In the genomic region with DNA sequence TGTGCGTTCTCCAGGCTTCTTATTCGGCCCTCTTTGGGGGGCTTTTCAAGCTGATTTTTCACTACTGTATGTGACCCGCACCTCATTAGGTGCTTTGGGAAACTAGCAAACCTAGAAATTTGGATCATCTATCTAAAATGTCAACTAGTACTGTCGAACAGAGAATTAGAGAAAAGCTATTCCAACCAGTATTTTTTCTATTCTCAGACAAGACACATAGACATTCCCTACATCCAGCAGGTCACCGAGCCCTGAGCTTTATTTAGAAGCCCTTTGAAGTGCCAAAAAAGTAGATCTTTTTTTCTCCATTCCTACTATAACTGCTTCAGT, we compare ENCODE assay signal across 8 cellular contexts. TPM values are rescaled to one million over a fixed set of nuclear protein-coding genes. Genes with fewer than 3 reads are reported as not detected.
A peak's percentile ranks its signal among the peaks of the same experiment; 100 is the strongest.
DNase-seq lines count a peak whose midpoint lies in the region; ATAC-seq, FAIRE-seq and TF ChIP-seq lines count a peak whose summit lies in the region.

No MANE protein-coding gene starts in this region.

- H3K27ac Mint-ChIP-seq in central memory CD8-positive, alpha-beta T cell (ENCODE audit: low read depth) = peak overlapping the region; percentile 90
- H3K27ac Mint-ChIP-seq in naive B cell = peak overlapping the region in 5 of 6 donors; percentile 88 to 97 (median 91)

- H3K4me1 Mint-ChIP-seq in central memory CD8-positive, alpha-beta T cell = peaks cover 32% of the 10 kb centered on the region
- peaks cover 20 to 27% (median 26%) of the 10 kb centered on the region in 3 donors for H3K4me1 Mint-ChIP-seq in naive B cell

- no peaks in the 10 kb centered on the region for H3K27me3 ChIP-seq in ACC112 (ENCODE audit: insufficient read depth, low read length)

- FAIRE-seq in D721Med (lab: Jason Lieb, UNC) = no peak

- peak overlapping the region; percentile 93 for H3K4me3 ChIP-seq in ACC112 (ENCODE audit: low read depth, low read length)
- H3K4me3 ChIP-seq in Jurkat, Clone E6-1 (ENCODE audit: low read length) = peak overlapping the region; percentile 93

- POLR2A ChIA-PET in HEK293T (lab: Yijun Ruan, JAX) = interaction anchor here (0.6 to 2.6 kb wide), 9 partner anchors 9 to 91 kb away, joined by 3 to 12 read pairs (median 4); a partner anchor contains a TSS

- no peak for TF ChIP-seq CTCF in D721Med (IDR thresholded peaks at IDR 0.05; ENCODE audit: insufficient read depth, missing control alignments)

- CTCF ChIA-PET in HEK293T (lab: Yijun Ruan, JAX) = interaction anchor here (0.9 to 2.4 kb wide), 3 partner anchors 8 to 45 kb away, joined by 3 to 11 read pairs (median 4); no protein-coding TSS in a partner anchor

- peaks cover 4% of the 10 kb centered on the region for H3K4me1 ChIP-seq in ACC112 (ENCODE audit: control insufficient read depth, insufficient read depth, low read length, unreplicated experiment)

- H3K9me3 Mint-ChIP-seq in central memory CD8-positive, alpha-beta T cell = no peaks in the 10 kb centered on the region
- no peaks in the 10 kb centered on the region for H3K9me3 Mint-ChIP-seq in naive B cell

- H3K36me3 Mint-ChIP-seq in central memory CD8-positive, alpha-beta T cell (ENCODE audit: insufficient read depth) = peaks cover 35% of the 10 kb centered on the region
- H3K36me3 Mint-ChIP-seq in naive B cell = peaks cover 5 to 7% of the 10 kb centered on the region in 2 donors

- H3K36me3 ChIP-seq in ACC112 (ENCODE audit: insufficient read depth, low read length) = peaks cover 10% of the 10 kb centered on the region

- H2AFZ ChIP-seq in ACC112 (ENCODE audit: low read length, unreplicated experiment) = peak overlapping the region; percentile 98

- no peak overlapping the region for H3K27ac ChIP-seq in ACC112 (ENCODE audit: low read depth, low read length)

- DNase-seq in Jurkat, Clone E6-1 (ENCODE audit: low read depth, low spot score) = no peak
- no peak for DNase-seq in central memory CD8-positive, alpha-beta T cell (ENCODE audit: low spot score in 2 of 2)
- no peak for DNase-seq in naive B cell
- DNase-seq in HEK293T (ENCODE audit: extremely low spot score) = no peak
- DNase-seq in NCI-H1092 treated with DMSO at 0.1 percent for 48 hours (lab: John Stamatoyannopoulos, UW) = no peak
- no peak for DNase-seq in D721Med (ENCODE audit: insufficient read length, low spot score)

- no peaks in the 10 kb centered on the region for H3K27me3 Mint-ChIP-seq in central memory CD8-positive, alpha-beta T cell
- peaks cover 7 to 10% (median 9%) of the 10 kb centered on the region in 3 donors for H3K27me3 Mint-ChIP-seq in naive B cell

- peaks cover 20% of the 10 kb centered on the region for H3K79me2 ChIP-seq in ACC112 (ENCODE audit: control insufficient read depth, insufficient read depth, low read length, unreplicated experiment)

- ATAC-seq in central memory CD8-positive, alpha-beta T cell (replicated peaks; ENCODE audit: extremely low read depth, poor library complexity, severe bottlenecking) = no peak
- ATAC-seq in naive B cell (ENCODE audit: low read depth in 2 of 2) (no peak), HG03460 (IDR thresholded peaks at IDR 0.05; ENCODE audit: unreplicated experiment) (no peak)

- H3K4me3 Mint-ChIP-seq in central memory CD8-positive, alpha-beta T cell = peak overlapping the region; percentile 94
- H3K4me3 Mint-ChIP-seq in naive B cell = peak overlapping the region; percentile 89 to 99 (median 97)

TF ChIP-seq in HEK293T, 16 proteins besides CTCF, POLR2A, EP300 and RAD21:
- TF ChIP-seq FOXK2 (IDR thresholded peaks at IDR 0.05) (no peak), NFRKB (IDR thresholded peaks at IDR 0.05) (no peak), ELF4 (IDR thresholded peaks at IDR 0.05) (no peak), FOXM1 (IDR thresholded peaks at IDR 0.05; ENCODE audit: borderline replicate concordance) (no peak), LEF1 (IDR thresholded peaks at IDR 0.05; ENCODE audit: borderline replicate concordance) (no peak), CTBP1 (IDR thresholded peaks at IDR 0.05; ENCODE audit: borderline replicate concordance) (no peak), BHLHE40 (IDR thresholded peaks at IDR 0.05; ENCODE audit: borderline replicate concordance) (no peak), ZNF384 (IDR thresholded peaks at IDR 0.05) (no peak), TARDBP (IDR thresholded peaks at IDR 0.05) (no peak), HDGF (IDR thresholded peaks at IDR 0.05; ENCODE audit: borderline replicate concordance) (no peak), SP1 (IDR thresholded peaks at IDR 0.05) (no peak), FOXA1 (IDR thresholded peaks at IDR 0.05) (no peak)
- TF ChIP-seq, protein P1, sequence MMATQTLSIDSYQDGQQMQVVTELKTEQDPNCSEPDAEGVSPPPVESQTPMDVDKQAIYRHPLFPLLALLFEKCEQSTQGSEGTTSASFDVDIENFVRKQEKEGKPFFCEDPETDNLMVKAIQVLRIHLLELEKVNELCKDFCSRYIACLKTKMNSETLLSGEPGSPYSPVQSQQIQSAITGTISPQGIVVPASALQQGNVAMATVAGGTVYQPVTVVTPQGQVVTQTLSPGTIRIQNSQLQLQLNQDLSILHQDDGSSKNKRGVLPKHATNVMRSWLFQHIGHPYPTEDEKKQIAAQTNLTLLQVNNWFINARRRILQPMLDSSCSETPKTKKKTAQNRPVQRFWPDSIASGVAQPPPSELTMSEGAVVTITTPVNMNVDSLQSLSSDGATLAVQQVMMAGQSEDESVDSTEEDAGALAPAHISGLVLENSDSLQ (IDR thresholded peaks at IDR 0.05) = no peak

RNA-seq across cellular contexts. Expression of a gene that starts 0.3 kb away (rescaled TPM):
- polyA plus RNA-seq in Jurkat, Clone E6-1 (2012; ENCODE audit: insufficient read depth, insufficient read length) = 195 TPM
- polyA plus RNA-seq in naive B cell (ENCODE audit: low read depth in 6 of 6) = 100 to 1,000 TPM; 243 to 278 (median 256) TPM

RNA-seq across cellular contexts. Expression of a gene that starts 32.5 kb away (rescaled TPM):
- 23.1 TPM for polyA plus RNA-seq in Jurkat, Clone E6-1 (2012; ENCODE audit: insufficient read depth, insufficient read length)
- 1 to 10 TPM; 4.7 to 9.0 (median 6.1) TPM for polyA plus RNA-seq in naive B cell (ENCODE audit: low read depth in 6 of 6)

RNA-seq across cellular contexts. Expression of a gene that starts 33.5 kb away (rescaled TPM):
- polyA plus RNA-seq in Jurkat, Clone E6-1 (2012; ENCODE audit: insufficient read depth, insufficient read length) = 138 TPM
- 100 to 1,000 TPM in 5 of 6 donors, 10 to 100 TPM in 1; 99.5 to 139 (median 114) TPM for polyA plus RNA-seq in naive B cell (ENCODE audit: low read depth in 6 of 6)

RNA-seq across cellular contexts. Expression of a gene that starts 39.9 kb away (rescaled TPM):
- polyA plus RNA-seq in Jurkat, Clone E6-1 (2012; ENCODE audit: insufficient read depth, insufficient read length) = not detected
- polyA plus RNA-seq in naive B cell (ENCODE audit: low read depth in 6 of 6) = not detected

RNA-seq across cellular contexts. Expression of a gene that starts 42.7 kb away (rescaled TPM):
- 159 TPM for polyA plus RNA-seq in Jurkat, Clone E6-1 (2012; ENCODE audit: insufficient read depth, insufficient read length)
- polyA plus RNA-seq in naive B cell (ENCODE audit: low read depth in 6 of 6) = 10 to 100 TPM in 5 of 6 donors, 1 to 10 TPM in 1; 6.9 to 48.4 (median 27.7) TPM
